ENCODE assay signal across 22 cellular contexts in genomic region chr11:93939084-93939780, GRCh38.
A peak's percentile ranks its signal among the peaks of the same experiment; 100 is the strongest.
DNase-seq lines count a peak whose midpoint lies in the region; ATAC-seq and TF ChIP-seq lines count a peak whose summit lies in the region.
"Had no signal": no experiment of that assay in that cellular context is flagged by ENCODE, and none has a peak within 500 bp of the region (broad histone marks: within the 10 kb centered on the region; RNA-seq: fewer than 3 reads in every experiment).

No MANE protein-coding gene starts in this region.

- H3K27me3 ChIP-seq in RWPE2 (ENCODE audit: insufficient read depth, poor library complexity, severe bottlenecking): no peaks in the 10 kb centered on the region
- H3K27me3 ChIP-seq: stomach, upper lobe of left lung had no signal

- peaks cover 30% of the 10 kb centered on the region for H3K4me1 ChIP-seq in RWPE2 (ENCODE audit: insufficient read depth, poor library complexity, severe bottlenecking)
- H3K4me1 ChIP-seq: stomach, upper lobe of left lung had no signal

- peak overlapping the region; percentile 97 for H3K27ac ChIP-seq in RWPE2 (ENCODE audit: poor library complexity, severe bottlenecking)
- H3K27ac ChIP-seq: stomach, upper lobe of left lung had no signal

- H3K9me3 Mint-ChIP-seq in HFFc6: no peaks in the 10 kb centered on the region
- H3K9me3 Mint-ChIP-seq: activated naive CD8-positive, alpha-beta T cell treated with anti-CD3 and anti-CD28 coated beads, Interleukin-2, amount 10 ng/mL, durations not matched to agents 7 days and 5 days; GM23338; nephron had no signal

- TF ChIP-seq CTCF in HFFc6 (IDR thresholded peaks at IDR 0.05) (no peak), RWPE2 (IDR thresholded peaks at IDR 0.05; ENCODE audit: poor library complexity, severe bottlenecking) (no peak)

- peaks cover 8% of the 10 kb centered on the region for H3K27me3 Mint-ChIP-seq in HFFc6 (ENCODE audit: insufficient read depth)

- peak; percentile 83 for ATAC-seq in RWPE2 (ENCODE audit: low read depth)
- ATAC-seq in esophagus mucosa: peak; percentile 89
- ATAC-seq: GM23338, left colon, Right ventricle myocardium inferior had no signal

- no peaks in the 10 kb centered on the region for H3K36me3 Mint-ChIP-seq in HFFc6 (ENCODE audit: low read depth)
- H3K36me3 Mint-ChIP-seq: activated naive CD8-positive, alpha-beta T cell treated with anti-CD3 and anti-CD28 coated beads, Interleukin-2, amount 10 ng/mL, durations not matched to agents 7 days and 5 days; CD4-positive, alpha-beta memory T cell had no signal

- DNase-seq in HFFc6 (peak; percentile 81), RWPE2 (ENCODE audit: low spot score) (no peak), non-pigmented ciliary epithelial cell (ENCODE audit: low read depth) (peak; percentile 18), putamen (ENCODE audit: low spot score) (no peak), pons (ENCODE audit: low spot score) (no peak), CD1c-positive myeloid dendritic cell (ENCODE audit: extremely low spot score) (no peak)
- DNase-seq in activated CD8-positive, alpha-beta memory T cell treated with anti-CD3 and anti-CD28 coated beads, Interleukin-2, amount 50 U/mL, for 48 hours: no peak
- DNase-seq: activated naive CD8-positive, alpha-beta T cell treated with anti-CD3 and anti-CD28 coated beads, Interleukin-2, amount 10 ng/mL, durations not matched to agents 7 days and 5 days; CD4-positive, alpha-beta memory T cell; cortex of kidney; left colon; midbrain; NCI-H1092; NCI-H2029 treated with DMSO at 0.1 percent for 48 hours; posterior cingulate gyrus; stimulated activated CD4-positive, alpha-beta T cell treated with anti-CD3 and anti-CD28 coated beads, Interleukin-4, amount 100 ng/mL, for 24 hours; stomach; upper lobe of left lung had no signal

- peak overlapping the region; percentile 42 for H3K4me3 Mint-ChIP-seq in HFFc6
- H3K4me3 Mint-ChIP-seq: activated naive CD8-positive, alpha-beta T cell treated with anti-CD3 and anti-CD28 coated beads, Interleukin-2, amount 10 ng/mL, durations not matched to agents 7 days and 5 days; CD4-positive, alpha-beta memory T cell; GM23338; nephron had no signal

- no peak overlapping the region for H3K4me3 ChIP-seq in RWPE2 (ENCODE audit: severe bottlenecking)
- H3K4me3 ChIP-seq: GM23338, stomach, upper lobe of left lung had no signal

- H3K9me3 ChIP-seq in RWPE2 (ENCODE audit: severe bottlenecking): no peaks in the 10 kb centered on the region
- H3K9me3 ChIP-seq: stomach, upper lobe of left lung had no signal

- H3K4me1 Mint-ChIP-seq in HFFc6 (ENCODE audit: low read depth): peaks cover 44% of the 10 kb centered on the region
- H3K4me1 Mint-ChIP-seq: activated naive CD8-positive, alpha-beta T cell treated with anti-CD3 and anti-CD28 coated beads, Interleukin-2, amount 10 ng/mL, durations not matched to agents 7 days and 5 days; CD4-positive, alpha-beta memory T cell; GM23338; nephron had no signal

- H3K27ac Mint-ChIP-seq in HFFc6: peak overlapping the region; percentile 84
- H3K27ac Mint-ChIP-seq: activated naive CD8-positive, alpha-beta T cell treated with anti-CD3 and anti-CD28 coated beads, Interleukin-2, amount 10 ng/mL, durations not matched to agents 7 days and 5 days; CD4-positive, alpha-beta memory T cell; GM23338; nephron had no signal

- H3K36me3 ChIP-seq in RWPE2 (ENCODE audit: low read depth): no peaks in the 10 kb centered on the region
- H3K36me3 ChIP-seq: stomach, upper lobe of left lung had no signal

Comparison
In these comparisons a context has a peak if more than half of its experiments do, and no peak if none do; other contexts are left out.
1. DNase-seq: peak in HFFc6 (single experiment) and non-pigmented ciliary epithelial cell (single experiment); none in RWPE2 (single experiment), putamen (single experiment), pons (single experiment), CD1c-positive myeloid dendritic cell (single experiment) and activated CD8-positive, alpha-beta memory T cell treated with anti-CD3 and anti-CD28 coated beads, Interleukin-2, amount 50 U/mL, for 48 hours (single experiment).